In the genomic region with DNA sequence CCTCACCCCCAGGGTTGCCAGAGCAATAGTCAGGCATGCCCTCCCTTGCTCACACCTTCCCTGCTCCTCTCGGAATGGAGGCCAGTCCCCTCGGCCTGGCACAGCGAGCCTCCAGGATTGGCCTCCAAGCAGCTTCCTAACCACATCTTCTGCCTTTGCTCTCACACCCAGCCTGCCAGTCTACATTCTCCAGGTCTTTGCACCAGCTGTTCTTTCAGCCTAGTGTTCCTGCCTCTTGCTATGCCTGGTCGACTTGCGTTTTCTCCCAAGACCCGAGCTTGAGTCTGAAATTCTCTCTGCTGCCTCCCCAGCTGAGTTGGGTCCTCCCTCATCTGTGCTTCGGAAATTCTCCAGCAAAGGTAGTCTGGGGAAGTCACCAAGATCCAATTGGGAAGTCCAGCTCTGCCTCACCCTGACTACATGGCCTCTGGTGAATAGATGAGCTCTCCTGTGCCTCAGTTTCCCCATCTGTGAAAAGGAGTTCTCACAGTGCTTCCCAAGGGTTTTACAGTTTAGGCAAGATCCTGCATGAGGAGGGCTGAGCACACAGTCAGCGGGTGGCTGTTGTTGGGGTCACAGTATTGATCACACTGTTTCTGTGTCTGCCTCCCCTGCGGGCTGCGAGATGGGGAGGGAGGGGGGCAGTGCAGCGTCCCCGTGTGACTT, we compare ENCODE assay signal across 18 cellular contexts. TPM values are rescaled to one million over a fixed set of nuclear protein-coding genes. Genes with fewer than 3 reads are reported as not detected.
DNase-seq lines count a peak whose midpoint lies in the region; ATAC-seq and TF ChIP-seq lines count a peak whose summit lies in the region.
"Had no signal": no experiment of that assay in that cellular context is flagged by ENCODE, and none has a peak within 500 bp of the region (broad histone marks: within the 10 kb centered on the region; RNA-seq: fewer than 3 reads in every experiment).

No MANE protein-coding gene starts in this region.

- no peak overlapping the region for H3K27ac Mint-ChIP-seq in natural killer cell treated with Interleukin-12 subunit alpha and Interleukin-12 subunit beta and Interleukin-15 and Interleukin-18, amount 100 ng/mL, for 72 hours
- no peak overlapping the region for H3K27ac Mint-ChIP-seq in Caco-2 (ENCODE audit: unreplicated experiment)
- H3K27ac Mint-ChIP-seq: activated CD8-positive, alpha-beta T cell treated with anti-CD3 and anti-CD28 coated beads for 36 hours; activated T-helper 17 cell treated with anti-CD3 and anti-CD28 coated beads, Interleukin-2, amount 50 U/mL, for 72 hours had no signal

- H3K4me3 ChIP-seq in BE2C (ENCODE audit: low read depth, low read length) (no peak overlapping the region; the same call in 1 of the 2 replicates), dorsolateral prefrontal cortex (peak overlapping the region; percentile 14 to 84 (median 60)), Caco-2 (ENCODE audit: low read depth, low read length) (no peak overlapping the region)
- H3K4me3 ChIP-seq: heart right ventricle, SJSA1, tibial artery had no signal

- H3K9me3 ChIP-seq in BE2C, result no peaks in the 10 kb centered on the region
- no peaks in the 10 kb centered on the region for H3K9me3 ChIP-seq in Caco-2
- H3K9me3 ChIP-seq: heart right ventricle, SJSA1, tibial artery had no signal

- H3K27me3 ChIP-seq in BE2C, result no peaks in the 10 kb centered on the region
- H3K27me3 ChIP-seq in dorsolateral prefrontal cortex, result no peaks in the 10 kb centered on the region
- H3K27me3 ChIP-seq in Caco-2 (replicated peaks; ENCODE audit: control insufficient read depth, insufficient read depth, low read length), result no peaks in the 10 kb centered on the region
- H3K27me3 ChIP-seq: SJSA1 had no signal

- no peaks in the 10 kb centered on the region for H3K36me3 Mint-ChIP-seq in natural killer cell treated with Interleukin-12 subunit alpha and Interleukin-12 subunit beta and Interleukin-15 and Interleukin-18, amount 100 ng/mL, for 72 hours
- H3K36me3 Mint-ChIP-seq in Caco-2 (ENCODE audit: insufficient read depth, unreplicated experiment), result no peaks in the 10 kb centered on the region

- H3K4me3 Mint-ChIP-seq in natural killer cell treated with Interleukin-12 subunit alpha and Interleukin-12 subunit beta and Interleukin-15 and Interleukin-18, amount 100 ng/mL, for 72 hours, result peak overlapping the region; percentile 17
- H3K4me3 Mint-ChIP-seq in Caco-2 (ENCODE audit: unreplicated experiment), result no peak overlapping the region
- H3K4me3 Mint-ChIP-seq: activated CD8-positive, alpha-beta T cell treated with anti-CD3 and anti-CD28 coated beads for 36 hours; activated T-helper 17 cell treated with anti-CD3 and anti-CD28 coated beads, Interleukin-2, amount 50 U/mL, for 72 hours had no signal

- intact Hi-C loops in dorsolateral prefrontal cortex (cut with DNase I) (loop anchor here (2.0 to 10.0 kb wide), 4 partner anchors 53 to 339 kb away; a partner anchor contains a TSS), Caco-2 (cut with micrococcal nuclease; ENCODE audit: unreplicated experiment) (no loop called here)

- peaks cover 5 to 10% of the 10 kb centered on the region in 2 donors for H3K27me3 Mint-ChIP-seq in natural killer cell treated with Interleukin-12 subunit alpha and Interleukin-12 subunit beta and Interleukin-15 and Interleukin-18, amount 100 ng/mL, for 72 hours
- no peaks in the 10 kb centered on the region for H3K27me3 Mint-ChIP-seq in Caco-2 (ENCODE audit: insufficient read depth, unreplicated experiment)

- H3K27ac ChIP-seq in dorsolateral prefrontal cortex, result peak overlapping the region; percentile 49 to 96 (median 92)
- H3K27ac ChIP-seq: heart right ventricle, SJSA1, tibial artery had no signal

- no peaks in the 10 kb centered on the region for H3K9me3 Mint-ChIP-seq in natural killer cell treated with Interleukin-12 subunit alpha and Interleukin-12 subunit beta and Interleukin-15 and Interleukin-18, amount 100 ng/mL, for 72 hours
- H3K9me3 Mint-ChIP-seq in Caco-2 (ENCODE audit: unreplicated experiment), result no peaks in the 10 kb centered on the region
- H3K9me3 Mint-ChIP-seq: activated CD8-positive, alpha-beta T cell treated with anti-CD3 and anti-CD28 coated beads for 36 hours; activated T-helper 17 cell treated with anti-CD3 and anti-CD28 coated beads, Interleukin-2, amount 50 U/mL, for 72 hours had no signal

- CTCF ChIA-PET in Caco-2 (lab: Charles Lee), result interaction anchor here (0.7 to 1.1 kb wide), 4 partner anchors 53 to 324 kb away, joined by 3 to 5 read pairs (median 3); a partner anchor contains a TSS

- H3K4me1 Mint-ChIP-seq in natural killer cell treated with Interleukin-12 subunit alpha and Interleukin-12 subunit beta and Interleukin-15 and Interleukin-18, amount 100 ng/mL, for 72 hours (ENCODE audit: low read depth in 2 of 2), result peaks cover 8 to 33% of the 10 kb centered on the region in 2 donors
- H3K4me1 Mint-ChIP-seq in Caco-2 (ENCODE audit: low read depth, unreplicated experiment), result peaks cover 6% of the 10 kb centered on the region

- H3K36me3 ChIP-seq in BE2C (no peaks in the 10 kb centered on the region), Caco-2 (ENCODE audit: control insufficient read depth, insufficient read depth, low read length) (no peaks in the 10 kb centered on the region)
- H3K36me3 ChIP-seq: heart right ventricle, SJSA1, tibial artery had no signal

- no peak for TF ChIP-seq EP300 in Ishikawa (IDR thresholded peaks at IDR 0.05; ENCODE audit: borderline replicate concordance)

- no TSS peak for BruUV-seq in Caco-2 (replicated peaks; lab: Mats Ljungman, UMichigan)

- peaks cover 26% of the 10 kb centered on the region for H3K4me1 ChIP-seq in BE2C
- H3K4me1 ChIP-seq in Caco-2, result peaks cover 10% of the 10 kb centered on the region; the same call in 1 of the 2 replicates

- POLR2A ChIA-PET in Caco-2 (lab: Charles Lee), result no interaction called here

- TF ChIP-seq CTCF in BE2C (IDR thresholded peaks at IDR 0.05; ENCODE audit: low read depth, low read length) (0 out of 2 replicates have a peak, but pooled peaks have one; percentile 7), dorsolateral prefrontal cortex (IDR thresholded peaks at IDR 0.05 in 54 of 56, conservative IDR thresholded peaks at IDR 0.05 in 2 of 56; ENCODE audit: low read depth in 1 of 56, partially characterized antibody in 56 of 56) (peak in 13 of 56 donors; percentile 11 to 48 (median 21)), Caco-2 (IDR thresholded peaks at IDR 0.05; ENCODE audit: insufficient read depth in 1 of 2, low read depth in 1 of 2, low read length in 1 of 2, severe bottlenecking in 1 of 2, unreplicated experiment in 1 of 2) (no peak)

- TF ChIP-seq RAD21 in Ishikawa (IDR thresholded peaks at IDR 0.05; ENCODE audit: low read depth), result no peak

- DNase-seq in BE2C, result no peak
- no peak for DNase-seq in dorsolateral prefrontal cortex
- no peak for DNase-seq in natural killer cell treated with Interleukin-12 subunit alpha and Interleukin-12 subunit beta and Interleukin-15 and Interleukin-18, amount 100 ng/mL, for 72 hours (ENCODE audit: low spot score)
- DNase-seq in NCI-H524 treated with DMSO at 0.1 percent for 48 hours (lab: John Stamatoyannopoulos, UW), result no peak
- no peak for DNase-seq in EL
- no peak for DNase-seq in GM03348 (ENCODE audit: low spot score)
- no peak for DNase-seq in Caco-2
- DNase-seq: heart right ventricle, IMR-90, NCI-H1105, NCI-H226, tibial artery had no signal

- no peak for ATAC-seq in natural killer cell treated with Interleukin-12 subunit alpha and Interleukin-12 subunit beta and Interleukin-15 and Interleukin-18, amount 100 ng/mL, for 72 hours
- ATAC-seq: activated CD8-positive, alpha-beta T cell treated with anti-CD3 and anti-CD28 coated beads for 36 hours; activated T-helper 17 cell treated with anti-CD3 and anti-CD28 coated beads, Interleukin-2, amount 50 U/mL, for 72 hours; esophagus mucosa; heart right ventricle; left lobe of liver had no signal

TF ChIP-seq in Ishikawa, 13 proteins besides CTCF, POLR2A, EP300 and RAD21:
- TF ChIP-seq CEBPB (IDR thresholded peaks at IDR 0.05) (no peak), ZBTB7A (IDR thresholded peaks at IDR 0.05; ENCODE audit: low read depth) (peak; percentile 41; the same call in 1 of the 2 replicates), TCF12 (IDR thresholded peaks at IDR 0.05; ENCODE audit: low read depth) (no peak)
TF ChIP-seq in Ishikawa: peak in this region for 1.

RNA-seq across cellular contexts. Expression of a gene that starts 31.9 kb away (rescaled TPM):
- 1.0 TPM for polyA plus RNA-seq in BE2C (2012; ENCODE audit: insufficient read depth, insufficient read length, low read depth)
- 100 to 1,000 TPM in 19 of 120 experiments, 10 to 100 TPM in 101; 37.2 to 251 (median 77.9) TPM for total RNA-seq in dorsolateral prefrontal cortex
- total RNA-seq in natural killer cell treated with Interleukin-12 subunit alpha and Interleukin-12 subunit beta and Interleukin-15 and Interleukin-18, amount 100 ng/mL, for 72 hours, result not detected
- 0.09 and 0.12 TPM in 2 replicates for total RNA-seq in Caco-2 (2022)
- total RNA-seq: activated T-helper 17 cell treated with anti-CD3 and anti-CD28 coated beads, Interleukin-2, amount 50 U/mL, for 72 hours; esophagus mucosa; IMR-90 had no signal

Comparison
In these comparisons a context has a peak if more than half of its experiments do, and no peak if none do; other contexts are left out.
1. H3K4me3 ChIP-seq: peak in dorsolateral prefrontal cortex (59 of 59); none in BE2C (single experiment) and Caco-2 (single experiment).
2. RNA of a gene that starts 31.9 kb away (total RNA-seq): 37.2 to 251 TPM in dorsolateral prefrontal cortex; 0.09 to 0.12 TPM in Caco-2 and not detected in natural killer cell treated with Interleukin-12 subunit alpha and Interleukin-12 subunit beta and Interleukin-15 and Interleukin-18, amount 100 ng/mL, for 72 hours; every median in the first group is over 10 times any median in the second.